In genomic region chr15:98650871-98651481, GRCh38 we compare ENCODE assay signal across 8 cellular contexts. TPM values are rescaled to one million over a fixed set of nuclear protein-coding genes. Genes with fewer than 3 reads are reported as not detected.
DNase-seq lines count a peak whose midpoint lies in the region; ATAC-seq and TF ChIP-seq lines count a peak whose summit lies in the region.

No MANE protein-coding gene starts in this region.

- H3K4me1 Mint-ChIP-seq in central memory CD8-positive, alpha-beta T cell = peaks cover 10% of the 10 kb centered on the region

- H3K27ac ChIP-seq in BLaER1 treated with 17β-estradiol and CSF1 and Interleukin-3, amounts not matched to agents 10 nM and 100 nM = peak overlapping the region; percentile 84 to 99 (median 98)
- H3K27ac ChIP-seq in RWPE1 (peak overlapping the region; percentile 99), suprapubic skin (peak overlapping the region; percentile 97)

- peak overlapping the region; percentile 71 for H3K4me3 Mint-ChIP-seq in central memory CD8-positive, alpha-beta T cell

- peaks cover 0 to 6% (median 1%) of the 10 kb centered on the region in 11 experiments; a peak in 5 of 22 replicates for H3K36me3 ChIP-seq in BLaER1 treated with 17β-estradiol and CSF1 and Interleukin-3, amounts not matched to agents 10 nM and 100 nM
- no peaks in the 10 kb centered on the region for H3K36me3 ChIP-seq in suprapubic skin

- TF ChIP-seq CTCF in RWPE1 (conservative IDR thresholded peaks at IDR 0.05; ENCODE audit: low read depth) = no peak
- TF ChIP-seq CTCF in suprapubic skin (IDR thresholded peaks at IDR 0.05) = no peak

- WGBS in suprapubic skin = 6% methylated on average over 37 of the region's 37 CpGs

- H3K27ac Mint-ChIP-seq in central memory CD8-positive, alpha-beta T cell (ENCODE audit: low read depth) = peak overlapping the region; percentile 62

- no peaks in the 10 kb centered on the region for H3K9me3 Mint-ChIP-seq in central memory CD8-positive, alpha-beta T cell

- POLR2A ChIA-PET in RWPE1 (lab: Yijun Ruan, JAX; ENCODE audit: low non-redundant PET) = no interaction called here

- peaks cover 14% of the 10 kb centered on the region for H3K36me3 Mint-ChIP-seq in central memory CD8-positive, alpha-beta T cell (ENCODE audit: insufficient read depth)

- DNase-seq in RWPE1 (ENCODE audit: low spot score) (no peak), medulla oblongata (ENCODE audit: extremely low spot score) (peak; percentile 27), suprapubic skin (ENCODE audit: low spot score in 2 of 2) (no peak), NOMO-1 (lab: John Stamatoyannopoulos, UW; ENCODE audit: unreplicated experiment in 2 of 2) (no peak), NCI-H226 (no peak)
- DNase-seq in central memory CD8-positive, alpha-beta T cell (ENCODE audit: low spot score in 2 of 2) = no peak

- H3K9me3 ChIP-seq in BLaER1 treated with 17β-estradiol and CSF1 and Interleukin-3, amounts not matched to agents 10 nM and 100 nM (replicated peaks in 1 of 11) = no peaks in the 10 kb centered on the region
- H3K9me3 ChIP-seq in suprapubic skin = no peaks in the 10 kb centered on the region

- no peak for TF ChIP-seq POLR2A in suprapubic skin (IDR thresholded peaks at IDR 0.05)

- H3K9ac ChIP-seq in BLaER1 treated with 17β-estradiol and CSF1 and Interleukin-3, amounts not matched to agents 10 nM and 100 nM = peak overlapping the region; percentile 92 to 100 (median 99)

- peaks cover 69% of the 10 kb centered on the region for H3K27me3 Mint-ChIP-seq in central memory CD8-positive, alpha-beta T cell

- H3K27me3 ChIP-seq in BLaER1 treated with 17β-estradiol and CSF1 and Interleukin-3, amounts not matched to agents 10 nM and 100 nM = no peaks in the 10 kb centered on the region
- H3K27me3 ChIP-seq in suprapubic skin = peaks cover 11% of the 10 kb centered on the region

- ATAC-seq in central memory CD8-positive, alpha-beta T cell (replicated peaks; ENCODE audit: extremely low read depth, poor library complexity, severe bottlenecking) = no peak
- no peak for ATAC-seq in GM19324 (IDR thresholded peaks at IDR 0.05; ENCODE audit: low FRiP score, unreplicated experiment)

- peak overlapping the region; percentile 89 to 98 (median 94) for H3K4me3 ChIP-seq in BLaER1 treated with 17β-estradiol and CSF1 and Interleukin-3, amounts not matched to agents 10 nM and 100 nM
- H3K4me3 ChIP-seq in suprapubic skin = peak overlapping the region; percentile 82

- CTCF ChIA-PET in RWPE1 (lab: Yijun Ruan, JAX) = interaction anchor here (0.6 to 0.7 kb wide), 2 partner anchors 183 to 209 kb away, joined by 3 to 5 read pairs; no protein-coding TSS in a partner anchor

- peaks cover 23 to 49% (median 43%) of the 10 kb centered on the region in 10 experiments for H3K4me1 ChIP-seq in BLaER1 treated with 17β-estradiol and CSF1 and Interleukin-3, amounts not matched to agents 10 nM and 100 nM
- H3K4me1 ChIP-seq in suprapubic skin = peaks cover 44% of the 10 kb centered on the region

- TF ChIP-seq EP300 in suprapubic skin (IDR thresholded peaks at IDR 0.05) = no peak

- peaks cover 9 to 51% (median 31%) of the 10 kb centered on the region in 11 experiments; a peak in 21 of 22 replicates for H4K20me1 ChIP-seq in BLaER1 treated with 17β-estradiol and CSF1 and Interleukin-3, amounts not matched to agents 10 nM and 100 nM

- peak overlapping the region; percentile 83 to 93 (median 86) for H3K4me2 ChIP-seq in BLaER1 treated with 17β-estradiol and CSF1 and Interleukin-3, amounts not matched to agents 10 nM and 100 nM

RNA-seq across cellular contexts. Expression of gene IGF1R, which starts 2.6 kb away (rescaled TPM):
- total RNA-seq in suprapubic skin = 100 to 1,000 TPM in 2 of 4 donors, 10 to 100 TPM in 2; 87.8 to 173 (median 107) TPM
